ENCODE assay signal across 8 cellular contexts in genomic region chr6:7589949-7590917, GRCh38. TPM values are rescaled to one million over a fixed set of nuclear protein-coding genes. Genes with fewer than 3 reads are reported as not detected.
DNase-seq lines count a peak whose midpoint lies in the region; ATAC-seq and TF ChIP-seq lines count a peak whose summit lies in the region.

TSS of gene SNRNP48 (plus strand) at chr6:7590198. CDS start at chr6:7590258, 60 bp downstream.

- POLR2A ChIA-PET in AG04450 (lab: Yijun Ruan, JAX): interaction anchor here (0.9 to 1.3 kb wide), 2 partner anchors 201 to 278 kb away, joined by 6 to 9 read pairs; partner anchors contain the start of genes CAGE1 and RIOK1
- POLR2A ChIA-PET in WTC11 (lab: Charles Lee): interaction anchor here (0.7 to 1.1 kb wide), 2 partner anchors 15 to 201 kb away, joined by 3 read pairs; partner anchors contain the start of genes CAGE1 and RIOK1

- H3K36me3 Mint-ChIP-seq in WTC11: peaks cover 13% of the 10 kb centered on the region

- TF ChIP-seq CTCF in AG04450 (IDR thresholded peaks at IDR 0.05; ENCODE audit: low read depth, low read length): no peak
- no peak for TF ChIP-seq CTCF in WTC11 (IDR thresholded peaks at IDR 0.05)

- H3K27ac ChIP-seq in AG04450 (ENCODE audit: low read depth, low read length) (no peak within 1 kb of the TSS), caudate nucleus (ENCODE audit: low read depth, low read length) (peak within 1 kb of the TSS; percentile 22)

- CTCF ChIA-PET in AG04450 (lab: Charles Lee): interaction anchor here (0.6 to 2.1 kb wide), 10 partner anchors 13 to 469 kb away, joined by 3 to 7 read pairs (median 4); no protein-coding TSS in a partner anchor
- CTCF ChIA-PET in WTC11 (lab: Charles Lee): interaction anchor here (0.7 to 1.4 kb wide), 5 partner anchors 16 to 315 kb away, joined by 3 to 6 read pairs (median 4); no protein-coding TSS in a partner anchor

- H3K27me3 ChIP-seq in AG04450 (ENCODE audit: control insufficient read depth, insufficient read depth, low read length): no peaks in the 10 kb centered on the region

- H3K9me3 ChIP-seq in AG04450 (ENCODE audit: control insufficient read depth, insufficient read depth, low read length): 0 out of 2 replicates have a peak, but pooled peaks cover 3% of the 10 kb centered on the region

- peak within 1 kb of the TSS; percentile 78 for H3K4me3 ChIP-seq in AG04450 (ENCODE audit: low read depth, low read length)

- peak; percentile 78 for DNase-seq in AG04450 (ENCODE audit: low read depth, low spot score)
- peak; percentile 83 for DNase-seq in NCI-H226
- peak; percentile 96 for DNase-seq in WTC11 (ENCODE audit: low spot score)
- peak; percentile 59 to 96 (median 86) for DNase-seq in caudate nucleus (lab: John Stamatoyannopoulos, UW)
- DNase-seq in iris pigment epithelial cell (ENCODE audit: low read depth): peak; percentile 94
- DNase-seq in stimulated activated CD4-positive, alpha-beta T cell treated with anti-CD3 and anti-CD28 coated beads, Interleukin-12 subunit alpha, Interleukin-12 subunit beta, amount 100 ng/mL, for 24 hours (ENCODE audit: low read depth in 2 of 2): peak; percentile 79 to 91

- H3K27ac Mint-ChIP-seq in WTC11: peak within 1 kb of the TSS; percentile 94

- H3K4me1 Mint-ChIP-seq in WTC11: peaks cover 25% of the 10 kb centered on the region

- peak within 1 kb of the TSS; percentile 97 for H3K4me3 Mint-ChIP-seq in WTC11

- H3K27me3 Mint-ChIP-seq in WTC11 (ENCODE audit: low read depth): no peaks in the 10 kb centered on the region

- no peaks in the 10 kb centered on the region for H3K9me3 Mint-ChIP-seq in WTC11

- ATAC-seq in GM18909 (IDR thresholded peaks at IDR 0.05; ENCODE audit: poor library complexity, unreplicated experiment): peak; percentile 100
- ATAC-seq in HG03175 (IDR thresholded peaks at IDR 0.05; ENCODE audit: unreplicated experiment): peak; percentile 100
- ATAC-seq in WTC11: peak; percentile 99

TF ChIP-seq in WTC11, 78 proteins besides CTCF, POLR2A, EP300 and RAD21 (continues in another document):
- 0 out of 2 replicates have a peak, but pooled peaks have one; percentile 22 for TF ChIP-seq CREB1 (CRISPR knock-in tag; IDR thresholded peaks at IDR 0.05)
- TF ChIP-seq ZNF532 (CRISPR knock-in tag; IDR thresholded peaks at IDR 0.05; ENCODE audit: borderline replicate concordance): no peak
- no peak for TF ChIP-seq ZNF671 (CRISPR knock-in tag; IDR thresholded peaks at IDR 0.05)
- TF ChIP-seq TCF7 (CRISPR knock-in tag; IDR thresholded peaks at IDR 0.05; ENCODE audit: low read depth): no peak
- TF ChIP-seq ATF6 (CRISPR knock-in tag; IDR thresholded peaks at IDR 0.05): no peak
- TF ChIP-seq E2F5 (CRISPR knock-in tag; IDR thresholded peaks at IDR 0.05): 0 out of 2 replicates have a peak, but pooled peaks have one; percentile 63
- TF ChIP-seq SOX15 (CRISPR knock-in tag; IDR thresholded peaks at IDR 0.05): no peak
- TF ChIP-seq USF2 (CRISPR knock-in tag; IDR thresholded peaks at IDR 0.05): peak; percentile 98
- TF ChIP-seq HMGA2 (CRISPR knock-in tag; IDR thresholded peaks at IDR 0.05): no peak
- TF ChIP-seq FOXK1 (CRISPR knock-in tag; IDR thresholded peaks at IDR 0.05): peak; percentile 20; the same call in 1 of the 2 replicates
- TF ChIP-seq CDX4 (CRISPR knock-in tag; IDR thresholded peaks at IDR 0.05; ENCODE audit: borderline replicate concordance): no peak
- TF ChIP-seq ATF3 (CRISPR knock-in tag; conservative IDR thresholded peaks at IDR 0.05): no peak
- TF ChIP-seq ESRRA (CRISPR knock-in tag; IDR thresholded peaks at IDR 0.05; ENCODE audit: borderline replicate concordance): no peak
- no peak for TF ChIP-seq ZNF121 (CRISPR knock-in tag; IDR thresholded peaks at IDR 0.05)
- TF ChIP-seq NR1H2 (CRISPR knock-in tag; IDR thresholded peaks at IDR 0.05): no peak
- no peak for TF ChIP-seq NFATC4 (CRISPR knock-in tag; IDR thresholded peaks at IDR 0.05)
- no peak for TF ChIP-seq ERG (CRISPR knock-in tag; IDR thresholded peaks at IDR 0.05)
- no peak for TF ChIP-seq JAZF1 (CRISPR knock-in tag; IDR thresholded peaks at IDR 0.05)
- TF ChIP-seq KAT7 (CRISPR knock-in tag; IDR thresholded peaks at IDR 0.05; ENCODE audit: borderline replicate concordance): peak; percentile 34; the same call in 1 of the 2 replicates

RNA-seq across cellular contexts. Expression of gene SNRNP48, which starts in this region (rescaled TPM):
- polyA plus RNA-seq in AG04450 (2011; rRNA removed): 7.3 and 10.6 TPM in 2 replicates
- polyA minus RNA-seq in AG04450 (2011; rRNA and poly(A)+ RNA removed): 2.9 and 4.3 TPM in 2 replicates
- total RNA-seq in WTC11 (2021): 17.6 to 24.0 TPM (median 21.4 TPM) in 3 replicates
